ENCODE assay signal across 8 cellular contexts in the genomic region with DNA sequence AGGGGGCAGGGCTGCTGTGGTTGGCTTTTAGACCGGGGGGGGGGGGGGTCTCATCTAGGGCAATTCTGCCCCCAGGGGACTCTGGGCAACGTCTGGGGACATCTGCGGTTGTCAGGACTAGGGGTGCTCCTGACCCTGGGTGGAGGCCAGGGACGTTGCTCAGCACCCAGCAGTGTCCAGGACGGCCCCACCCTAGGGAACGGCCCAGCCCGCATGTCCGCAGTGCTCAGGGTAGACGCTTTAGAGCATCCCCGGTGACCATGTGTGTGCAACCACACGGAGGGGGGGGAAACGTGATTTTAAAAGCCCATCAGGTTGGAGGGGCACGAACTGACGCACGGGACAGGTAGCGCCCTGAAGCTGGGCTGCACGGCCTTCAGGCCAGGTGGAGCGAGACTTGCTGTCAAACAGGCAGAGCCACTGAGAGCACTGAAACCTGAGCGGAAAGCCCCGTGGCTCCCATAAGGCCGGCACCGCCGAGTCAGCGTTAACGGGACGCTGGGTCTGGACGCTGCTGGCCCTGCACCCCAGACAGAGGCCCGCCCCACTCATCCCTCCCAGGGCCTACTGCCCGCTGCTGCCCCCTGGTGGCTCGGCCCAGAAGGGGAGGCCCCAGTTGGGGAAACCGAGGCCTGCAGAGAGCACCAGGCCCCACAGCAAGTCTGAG. TPM values are rescaled to one million over a fixed set of nuclear protein-coding genes. Genes with fewer than 3 reads are reported as not detected.
DNase-seq lines count a peak whose midpoint lies in the region; ATAC-seq and TF ChIP-seq lines count a peak whose summit lies in the region.

No MANE protein-coding gene starts in this region.

- no peak overlapping the region for H2BK5ac ChIP-seq in mesenchymal stem cell (ENCODE audit: low read depth, low read length, poor library complexity, severe bottlenecking)

- no peak overlapping the region for H2BK12ac ChIP-seq in mesenchymal stem cell (ENCODE audit: low read length in 2 of 2)

- H3K18ac ChIP-seq in mesenchymal stem cell (ENCODE audit: low read depth in 1 of 2, low read length in 2 of 2) = peak overlapping the region in 1 of 2 experiments; percentile 70

- H3K4me3 ChIP-seq in BE2C (ENCODE audit: low read depth, low read length) (no peak overlapping the region), mesenchymal stem cell (ENCODE audit: insufficient read depth in 1 of 2, low read depth in 1 of 2, low read length in 2 of 2) (peak overlapping the region in 1 of 2 experiments; percentile 65)

- H2AK5ac ChIP-seq in mesenchymal stem cell (ENCODE audit: low read length, severe bottlenecking) = no peak overlapping the region

- H4K91ac ChIP-seq in mesenchymal stem cell (ENCODE audit: low read length) = no peak overlapping the region

- peaks cover 28% of the 10 kb centered on the region for H3K79me1 ChIP-seq in mesenchymal stem cell (replicated peaks; ENCODE audit: low read length, poor library complexity, severe bottlenecking)

- no peak for ATAC-seq in HG02678 (IDR thresholded peaks at IDR 0.05; ENCODE audit: unreplicated experiment)

- peaks cover 9% of the 10 kb centered on the region; the same call in 1 of the 2 replicates for H3K36me3 Mint-ChIP-seq in HFFc6 (ENCODE audit: low read depth)

- H3K9me3 ChIP-seq in BE2C (no peaks in the 10 kb centered on the region), mesenchymal stem cell (ENCODE audit: control insufficient read depth, low read length) (no peaks in the 10 kb centered on the region)

- WGBS in mesenchymal stem cell = 68% methylated on average over 31 of the region's 31 CpGs

- no peak overlapping the region for H3K14ac ChIP-seq in mesenchymal stem cell (ENCODE audit: low read length in 2 of 2)

- H3K27ac ChIP-seq in mesenchymal stem cell (ENCODE audit: low read length, poor library complexity, severe bottlenecking) = no peak overlapping the region

- TF ChIP-seq CTCF in BE2C (IDR thresholded peaks at IDR 0.05; ENCODE audit: low read depth, low read length) (peak; percentile 78), HFFc6 (IDR thresholded peaks at IDR 0.05) (peak; percentile 97)

- no peak overlapping the region for H3K4me2 ChIP-seq in mesenchymal stem cell (ENCODE audit: low read length, poor library complexity, severe bottlenecking)

- peak overlapping the region; percentile 77 for H3K9ac ChIP-seq in mesenchymal stem cell (ENCODE audit: low read length)

- H3K23ac ChIP-seq in mesenchymal stem cell (ENCODE audit: low read length in 2 of 2) = no peak overlapping the region

- DNase-seq in BE2C (peak; percentile 74), HFFc6 (no peak), dermis microvascular lymphatic vessel endothelial cell (ENCODE audit: low read depth in 2 of 2) (peak; percentile 43 to 61), mesenchymal stem cell (peak; percentile 68), NCI-H2107 (lab: John Stamatoyannopoulos, UW) (no peak)
- peak; percentile 46 to 52 for DNase-seq in activated CD4-positive, alpha-beta T cell treated with anti-CD3 and anti-CD28 coated beads for 4 hours
- DNase-seq in stimulated activated naive CD4-positive, alpha-beta T cell (lab: John Stamatoyannopoulos, UW) = peak in 5 of 6 experiments; percentile 19 to 53 (median 32)

- H3K4ac ChIP-seq in mesenchymal stem cell (ENCODE audit: low read depth in 1 of 2, low read length in 2 of 2) = no peak overlapping the region

- H4K8ac ChIP-seq in mesenchymal stem cell (ENCODE audit: low read length) = no peak overlapping the region

- H3K27me3 ChIP-seq in BE2C = no peaks in the 10 kb centered on the region
- H3K27me3 ChIP-seq in mesenchymal stem cell (ENCODE audit: control insufficient read depth in 1 of 2, insufficient read depth in 1 of 2, low read length in 2 of 2) = no peaks in the 10 kb centered on the region

- no peak overlapping the region for H3K27ac Mint-ChIP-seq in HFFc6

- H2BK15ac ChIP-seq in mesenchymal stem cell (ENCODE audit: low read depth, poor library complexity, severe bottlenecking) = no peak overlapping the region

- peaks cover 4% of the 10 kb centered on the region; the same call in 1 of the 2 replicates for H3K27me3 Mint-ChIP-seq in HFFc6 (ENCODE audit: insufficient read depth)

- H2BK120ac ChIP-seq in mesenchymal stem cell (ENCODE audit: low read depth, low read length) = no peak overlapping the region

- H3K4me1 ChIP-seq in BE2C (no peaks in the 10 kb centered on the region), mesenchymal stem cell (ENCODE audit: control insufficient read depth, insufficient read depth, low read depth, low read length) (peaks cover 12% of the 10 kb centered on the region)

- H3K9me3 Mint-ChIP-seq in HFFc6 = no peaks in the 10 kb centered on the region

- no peak overlapping the region for H3K4me3 Mint-ChIP-seq in HFFc6

- H2AFZ ChIP-seq in mesenchymal stem cell (ENCODE audit: low read depth, low read length) = no peak overlapping the region

- H3K4me1 Mint-ChIP-seq in HFFc6 (ENCODE audit: low read depth) = no peaks in the 10 kb centered on the region

- peaks cover 32% of the 10 kb centered on the region for H3K36me3 ChIP-seq in BE2C
- peaks cover 36 to 93% of the 10 kb centered on the region in 2 experiments for H3K36me3 ChIP-seq in mesenchymal stem cell (ENCODE audit: control insufficient read depth in 1 of 2, insufficient read depth in 2 of 2, low read depth in 1 of 2, low read length in 2 of 2)

RNA-seq across cellular contexts. Expression of a gene that starts 8.3 kb away (rescaled TPM):
- 92.4 TPM for polyA plus RNA-seq in BE2C (2012; ENCODE audit: insufficient read depth, insufficient read length, low read depth)
- total RNA-seq in HFFc6 (2021; fragmentation: NEBNext Ultra II Directional; extraction: Animal tissue kit (Norgen Biotek cat#: 25700)) = 10 to 100 TPM; 22.7 to 25.3 (median 24.9) TPM
- total RNA-seq in dermis microvascular lymphatic vessel endothelial cell = 18.6 and 25.8 TPM in 2 replicates
- polyA plus RNA-seq in mesenchymal stem cell (2013, experiment 1 of 2) = 16.6 TPM
- polyA plus RNA-seq in mesenchymal stem cell (2013, experiment 2 of 2) = 16.4 TPM

RNA-seq across cellular contexts. Expression of a gene that starts 11.6 kb away (rescaled TPM):
- not detected for polyA plus RNA-seq in BE2C (2012; ENCODE audit: insufficient read depth, insufficient read length, low read depth)
- total RNA-seq in HFFc6 (2021; fragmentation: NEBNext Ultra II Directional; extraction: Animal tissue kit (Norgen Biotek cat#: 25700)) = 1 to 10 TPM; 7.1 to 8.8 (median 7.4) TPM
- 1.9 and 2.1 TPM in 2 replicates for total RNA-seq in dermis microvascular lymphatic vessel endothelial cell
- 6.8 TPM for polyA plus RNA-seq in mesenchymal stem cell (2013, experiment 1 of 2)
- polyA plus RNA-seq in mesenchymal stem cell (2013, experiment 2 of 2) = 6.9 TPM

RNA-seq across cellular contexts. Expression of a gene that starts 33.0 kb away (rescaled TPM):
- not detected for polyA plus RNA-seq in BE2C (2012; ENCODE audit: insufficient read depth, insufficient read length, low read depth)
- total RNA-seq in HFFc6 (2021; fragmentation: NEBNext Ultra II Directional; extraction: Animal tissue kit (Norgen Biotek cat#: 25700)) = under 1 TPM in 4 of 6 experiments, not detected in 2; 0.10 to 0.17 (median 0.11) TPM
- total RNA-seq in dermis microvascular lymphatic vessel endothelial cell = 0.77 and 1.4 TPM in 2 replicates
- polyA plus RNA-seq in mesenchymal stem cell (2013, experiment 1 of 2) = 5.4 TPM
- 5.2 TPM for polyA plus RNA-seq in mesenchymal stem cell (2013, experiment 2 of 2)

RNA-seq across cellular contexts. Expression of a gene that starts 45.5 kb away (rescaled TPM):
- 136 TPM for polyA plus RNA-seq in BE2C (2012; ENCODE audit: insufficient read depth, insufficient read length, low read depth)
- total RNA-seq in HFFc6 (2021; fragmentation: NEBNext Ultra II Directional; extraction: Animal tissue kit (Norgen Biotek cat#: 25700)) = 10 to 100 TPM; 73.5 to 90.1 (median 78.3) TPM
- 58.9 and 73.7 TPM in 2 replicates for total RNA-seq in dermis microvascular lymphatic vessel endothelial cell
- polyA plus RNA-seq in mesenchymal stem cell (2013, experiment 1 of 2) = 91.0 TPM
- polyA plus RNA-seq in mesenchymal stem cell (2013, experiment 2 of 2) = 88.5 TPM

Comparison
In these comparisons a context has a peak if more than half of its experiments do, and no peak if none do; other contexts are left out.
1. DNase-seq: peak in BE2C (single experiment), activated CD4-positive, alpha-beta T cell treated with anti-CD3 and anti-CD28 coated beads for 4 hours (2 of 2), dermis microvascular lymphatic vessel endothelial cell (2 of 2), mesenchymal stem cell (single experiment) and stimulated activated naive CD4-positive, alpha-beta T cell (5 of 6); none in HFFc6 (single experiment) and NCI-H2107 (single experiment).